In genomic region chrX:77447339-77448149, GRCh38 we compare ENCODE assay signal across 9 cellular contexts. TPM values are rescaled to one million over a fixed set of nuclear protein-coding genes. Genes with fewer than 3 reads are reported as not detected.
DNase-seq lines count a peak whose midpoint lies in the region; ATAC-seq and TF ChIP-seq lines count a peak whose summit lies in the region.
"Had no signal": no experiment of that assay in that cellular context is flagged by ENCODE, and none has a peak within 500 bp of the region (broad histone marks: within the 10 kb centered on the region; RNA-seq: fewer than 3 reads in every experiment).

TSS of gene FGF16 (plus strand) at chrX:77447389. CDS start at chrX:77447675, 286 bp downstream.

- H3K4me1 Mint-ChIP-seq in activated CD4-positive, alpha-beta T cell treated with anti-CD3 and anti-CD28 coated beads, Interleukin-2, amount 10 ng/mL, durations not matched to agents 24 days and 14 days = peaks cover 10% of the 10 kb centered on the region

- H3K36me3 ChIP-seq in mesodermal cell (ENCODE audit: control insufficient read depth, insufficient read depth, low read length) = no peaks in the 10 kb centered on the region
- no peaks in the 10 kb centered on the region for H3K36me3 ChIP-seq in transverse colon

- no peak for TF ChIP-seq EP300 in transverse colon (IDR thresholded peaks at IDR 0.05; ENCODE audit: low read depth)

- no peak for TF ChIP-seq CTCF in coronary artery (IDR thresholded peaks at IDR 0.05)
- no peak for TF ChIP-seq CTCF in transverse colon (IDR thresholded peaks at IDR 0.05)

- no peak for TF ChIP-seq POLR2A in transverse colon (IDR thresholded peaks at IDR 0.05)

- DNase-seq in activated CD4-positive, alpha-beta T cell treated with anti-CD3 and anti-CD28 coated beads, Interleukin-2, amount 10 ng/mL, durations not matched to agents 24 days and 14 days = peak; percentile 65
- DNase-seq in activated CD4-positive, alpha-beta T cell treated with anti-CD3 and anti-CD28 coated beads, Interleukin-2, amount 50 U/mL, for 4 hours = no peak
- DNase-seq in coronary artery (ENCODE audit: low spot score) (no peak), transverse colon (no peak), NCI-H1417 (lab: John Stamatoyannopoulos, UW) (no peak), medulla oblongata (ENCODE audit: extremely low spot score) (no peak)

- H3K4me3 Mint-ChIP-seq in activated CD4-positive, alpha-beta T cell treated with anti-CD3 and anti-CD28 coated beads, Interleukin-2, amount 10 ng/mL, durations not matched to agents 24 days and 14 days = peak within 1 kb of the TSS; percentile 78

- H3K36me3 Mint-ChIP-seq in activated CD4-positive, alpha-beta T cell treated with anti-CD3 and anti-CD28 coated beads, Interleukin-2, amount 10 ng/mL, durations not matched to agents 24 days and 14 days (ENCODE audit: low read depth) = no peaks in the 10 kb centered on the region

- peak within 1 kb of the TSS; percentile 66 for H3K4me3 ChIP-seq in coronary artery
- H3K4me3 ChIP-seq in mesodermal cell (ENCODE audit: extremely low read depth, insufficient read depth, low read length, poor library complexity, severe bottlenecking) = peak within 1 kb of the TSS; percentile 16
- H3K4me3 ChIP-seq in transverse colon = peak within 1 kb of the TSS in 3 of 4 donors; percentile 13 to 35 (median 22)

- 13% methylated on average over 21 to 24 of the region's 84 CpGs for WGBS in mesodermal cell (ENCODE audit: insufficient coverage in 2 of 2), 2 experiments
- WGBS in transverse colon (ENCODE audit: low coverage in 1 of 2), 2 donors = 59% methylated on average over 66 of the region's 84 CpGs; no CpG with 5 or more reads in 1 of the 2 donors

- H3K27ac Mint-ChIP-seq in activated CD4-positive, alpha-beta T cell treated with anti-CD3 and anti-CD28 coated beads, Interleukin-2, amount 10 ng/mL, durations not matched to agents 24 days and 14 days = no peak within 1 kb of the TSS

- no peaks in the 10 kb centered on the region for H3K27me3 ChIP-seq in transverse colon

- H3K4me1 ChIP-seq in mesodermal cell (ENCODE audit: control insufficient read depth, insufficient read depth, low read length, poor library complexity, severe bottlenecking) (peaks cover 6% of the 10 kb centered on the region), transverse colon (peaks cover 0 to 5% (median 0%) of the 10 kb centered on the region in 4 donors)

- H3K9me3 Mint-ChIP-seq in activated CD4-positive, alpha-beta T cell treated with anti-CD3 and anti-CD28 coated beads, Interleukin-2, amount 10 ng/mL, durations not matched to agents 24 days and 14 days = no peaks in the 10 kb centered on the region

- in situ Hi-C loops in transverse colon (cut with MboI; ENCODE audit: low pct_ligation_motif_present in 1 of 4, low pct_unique_long_range_greater_than_20kb in 1 of 4, low sequenced_read_pairs in 3 of 4) = no loop called here

- H3K9me3 ChIP-seq in mesodermal cell (ENCODE audit: control insufficient read depth, low read length) = no peaks in the 10 kb centered on the region
- no peaks in the 10 kb centered on the region for H3K9me3 ChIP-seq in transverse colon

- peaks cover 21% of the 10 kb centered on the region for H3K27me3 Mint-ChIP-seq in activated CD4-positive, alpha-beta T cell treated with anti-CD3 and anti-CD28 coated beads, Interleukin-2, amount 10 ng/mL, durations not matched to agents 24 days and 14 days

- intact Hi-C loops in activated CD4-positive, alpha-beta T cell treated with anti-CD3 and anti-CD28 coated beads, Interleukin-2, amount 10 ng/mL, durations not matched to agents 24 days and 14 days (cut with micrococcal nuclease) = loop anchor here (10.0 kb wide), 1 partner anchor 443 kb away; no protein-coding TSS in a partner anchor
- intact Hi-C loops in transverse colon (cut with DNase I; ENCODE audit: low total_unique reads) = no loop called here

- H3K27ac ChIP-seq in coronary artery (peak within 1 kb of the TSS in 1 of 2 donors; percentile 47), mesodermal cell (ENCODE audit: low read depth, low read length, severe bottlenecking) (no peak within 1 kb of the TSS), transverse colon (no peak within 1 kb of the TSS)

- ATAC-seq in GM21447 (IDR thresholded peaks at IDR 0.05; ENCODE audit: unreplicated experiment) = no peak

RNA-seq across cellular contexts. Expression of gene FGF16, which starts in this region (rescaled TPM):
- total RNA-seq in activated CD4-positive, alpha-beta T cell treated with anti-CD3 and anti-CD28 coated beads, Interleukin-2, amount 10 ng/mL, durations not matched to agents 24 days and 14 days = not detected in 2 replicates
- polyA plus RNA-seq in mesodermal cell (2013, experiment 1 of 2) = not detected
- not detected for polyA plus RNA-seq in mesodermal cell (2013, experiment 2 of 2)
- total RNA-seq in transverse colon = not detected
- total RNA-seq: activated CD8-positive, alpha-beta memory T cell treated with anti-CD3 and anti-CD28 coated beads for 36 hours had no signal

Comparison
In these comparisons a context has a peak if more than half of its experiments do, and no peak if none do; other contexts are left out.
1. Peak in DNase-seq in activated CD4-positive, alpha-beta T cell treated with anti-CD3 and anti-CD28 coated beads, Interleukin-2, amount 10 ng/mL, durations not matched to agents 24 days and 14 days; RNA of the gene not detected or under 1 TPM.
2. H3K4me3 ChIP-seq: peak in every context shown above with its lines; median percentile 66 in coronary artery; 22 in transverse colon; 16 in mesodermal cell.